ENCODE assay signal across 15 cellular contexts in genomic region chr5:12626556-12626955, GRCh38.
DNase-seq lines count a peak whose midpoint lies in the region; ATAC-seq and TF ChIP-seq lines count a peak whose summit lies in the region.
"Had no signal": no experiment of that assay in that cellular context is flagged by ENCODE, and none has a peak within 500 bp of the region (broad histone marks: within the 10 kb centered on the region; RNA-seq: fewer than 3 reads in every experiment).

No MANE protein-coding gene starts in this region.

- H3K36me3 ChIP-seq in ES-I3 (ENCODE audit: insufficient read depth, low read length) (no peaks in the 10 kb centered on the region), HUES48 (ENCODE audit: control insufficient read depth, insufficient read depth, low read length) (no peaks in the 10 kb centered on the region), endodermal cell (ENCODE audit: control insufficient read depth, insufficient read depth, low read length) (no peaks in the 10 kb centered on the region), iPS-20b (ENCODE audit: insufficient read depth, low read depth, low read length) (no peaks in the 10 kb centered on the region)
- H3K36me3 ChIP-seq: BLaER1, HAP-1 had no signal

- no peaks in the 10 kb centered on the region for H3K27me3 Mint-ChIP-seq in endodermal cell (ENCODE audit: insufficient read depth)
- H3K27me3 Mint-ChIP-seq: CD8-positive, alpha-beta memory T cell; IgD-negative memory B cell had no signal

- no peaks in the 10 kb centered on the region for H3K36me3 Mint-ChIP-seq in endodermal cell (ENCODE audit: low read depth)
- H3K36me3 Mint-ChIP-seq: CD8-positive, alpha-beta memory T cell; IgD-negative memory B cell had no signal

- ATAC-seq in activated CD4-positive, CD25-positive, alpha-beta regulatory T cell treated with anti-CD3 and anti-CD28 coated beads, Interleukin-2, amount 50 U/mL, for 24 hours, result no peak

- H3K4me3 Mint-ChIP-seq in endodermal cell, result peak overlapping the region; percentile 6
- H3K4me3 Mint-ChIP-seq: CD8-positive, alpha-beta memory T cell; IgD-negative memory B cell had no signal

- DNase-seq in endodermal cell (no peak), NCI-H2081 treated with DMSO at 0.1 percent for 48 hours (lab: John Stamatoyannopoulos, UW) (no peak), AG08395 (ENCODE audit: low spot score) (no peak), ureter (ENCODE audit: low spot score) (no peak)
- DNase-seq: AML-193; Caco-2; CD8-positive, alpha-beta memory T cell; KG1 had no signal

- WGBS in endodermal cell (ENCODE audit: insufficient coverage in 1 of 2, insufficient read length in 1 of 2), 2 experiments, result 96 to 97% methylated on average over 4 to 5 of the region's 5 CpGs

- no peak for TF ChIP-seq CTCF in endodermal cell (conservative IDR thresholded peaks at IDR 0.05)

- H3K27ac ChIP-seq in HUES48 (ENCODE audit: low read depth, low read length) (no peak overlapping the region), endodermal cell (ENCODE audit: low read depth, low read length) (no peak overlapping the region), iPS-20b (ENCODE audit: low read length) (peak overlapping the region; percentile 2)
- H3K27ac ChIP-seq: BLaER1 had no signal

- H3K9me3 ChIP-seq in ES-I3 (ENCODE audit: control insufficient read depth, insufficient read depth, low read length), result no peaks in the 10 kb centered on the region
- H3K9me3 ChIP-seq in HUES48 (ENCODE audit: control insufficient read depth, insufficient read depth, low read length), result no peaks in the 10 kb centered on the region
- no peaks in the 10 kb centered on the region for H3K9me3 ChIP-seq in endodermal cell (ENCODE audit: control insufficient read depth, low read length)
- H3K9me3 ChIP-seq in iPS-20b (ENCODE audit: insufficient read depth, low read depth, low read length), result no peaks in the 10 kb centered on the region
- H3K9me3 ChIP-seq: BLaER1, Caco-2, HAP-1 had no signal

- no peak overlapping the region for H3K27ac Mint-ChIP-seq in endodermal cell
- H3K27ac Mint-ChIP-seq: CD8-positive, alpha-beta memory T cell; IgD-negative memory B cell had no signal

- H3K4me1 Mint-ChIP-seq in endodermal cell, result peaks cover 6% of the 10 kb centered on the region
- H3K4me1 Mint-ChIP-seq: CD8-positive, alpha-beta memory T cell; IgD-negative memory B cell had no signal

- H3K4me1 ChIP-seq in ES-I3 (ENCODE audit: insufficient read depth, low read length) (peaks cover 25% of the 10 kb centered on the region), HUES48 (ENCODE audit: control insufficient read depth, insufficient read depth, low read length) (peaks cover 41% of the 10 kb centered on the region), endodermal cell (ENCODE audit: control insufficient read depth, insufficient read depth, low read length) (no peaks in the 10 kb centered on the region), iPS-20b (ENCODE audit: insufficient read depth, low read length) (peaks cover 12% of the 10 kb centered on the region)
- H3K4me1 ChIP-seq: BLaER1, Caco-2, HAP-1 had no signal

- no peaks in the 10 kb centered on the region for H3K9me3 Mint-ChIP-seq in endodermal cell

- peak overlapping the region; percentile 58 for H3K9ac ChIP-seq in ES-I3 (ENCODE audit: low read depth, low read length)
- peak overlapping the region; percentile 71 for H3K9ac ChIP-seq in HUES48 (ENCODE audit: low read depth, low read length)
- H3K9ac ChIP-seq in endodermal cell (ENCODE audit: extremely low read depth, low read length, poor library complexity, severe bottlenecking), result no peak overlapping the region
- peak overlapping the region; percentile 60; the same call in 1 of the 2 replicates for H3K9ac ChIP-seq in iPS-20b (ENCODE audit: low read depth, low read length)
- H3K9ac ChIP-seq: BLaER1 had no signal

- H3K4me3 ChIP-seq in HUES48 (ENCODE audit: low read depth, low read length) (peak overlapping the region; percentile 61), endodermal cell (ENCODE audit: low read length) (no peak overlapping the region), iPS-20b (ENCODE audit: low read length) (peak overlapping the region; percentile 57)
- H3K4me3 ChIP-seq: BLaER1, HAP-1 had no signal

- H3K27me3 ChIP-seq in HUES48 (ENCODE audit: control insufficient read depth, insufficient read depth, low read length), result no peaks in the 10 kb centered on the region
- no peaks in the 10 kb centered on the region for H3K27me3 ChIP-seq in endodermal cell (ENCODE audit: control insufficient read depth, insufficient read depth, low read length, poor library complexity, severe bottlenecking)
- no peaks in the 10 kb centered on the region for H3K27me3 ChIP-seq in iPS-20b (ENCODE audit: insufficient read depth, low read length)
- H3K27me3 ChIP-seq: BLaER1 had no signal
